17 cellular contexts compared by ENCODE assay signal in the genomic region with DNA sequence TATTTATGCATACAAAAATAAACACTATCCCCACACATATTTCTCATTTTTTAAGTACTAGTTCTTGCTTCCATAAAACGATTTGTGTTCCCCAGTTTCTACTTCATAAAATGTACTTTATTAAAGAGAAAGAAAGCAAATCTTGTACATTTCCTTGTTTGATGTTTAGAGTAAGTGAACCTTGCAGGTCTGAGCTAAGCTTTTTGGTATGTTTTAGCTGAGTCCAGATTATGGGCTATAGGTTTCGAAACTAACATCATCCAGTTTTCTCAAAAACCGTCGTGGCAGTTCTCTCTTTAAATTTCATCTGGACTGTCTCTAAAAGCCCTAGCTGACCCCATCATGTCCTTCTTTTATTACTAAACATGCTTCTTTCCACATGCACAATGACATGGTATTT.
DNase-seq lines count a peak whose midpoint lies in the region; ATAC-seq and TF ChIP-seq lines count a peak whose summit lies in the region.
"Had no signal": no experiment of that assay in that cellular context is flagged by ENCODE, and none has a peak within 500 bp of the region (broad histone marks: within the 10 kb centered on the region; RNA-seq: fewer than 3 reads in every experiment).

No MANE protein-coding gene starts in this region.

- DNase-seq in NCI-H748 (lab: John Stamatoyannopoulos, UW; ENCODE audit: unreplicated experiment) (peak; percentile 41), ascending aorta (ENCODE audit: low spot score in 2 of 2) (no peak), hepatocyte (ENCODE audit: low spot score) (no peak), suprapubic skin (ENCODE audit: low spot score in 2 of 2) (no peak), NCI-H226 (no peak)
- DNase-seq: activated CD4-positive, alpha-beta memory T cell treated with anti-CD3 and anti-CD28 coated beads, Interleukin-2, amount 10 ng/mL, durations not matched to agents 7 days and 5 days; activated CD4-positive, CD25-positive, alpha-beta regulatory T cell; activated naive CD4-positive, alpha-beta T cell treated with Interleukin-2 at 50 U/mL for 16 hours; activated T-cell treated with anti-CD3 and anti-CD28 coated beads for 4 hours; DMS79; endodermal cell; lower lobe of right lung; right lobe of liver had no signal

- intact Hi-C loops in ascending aorta (cut with DNase I): loop anchor here (5.0 kb wide), 2 partner anchors 118 to 908 kb away; no protein-coding TSS in a partner anchor

- no peak overlapping the region for H2AFZ ChIP-seq in hepatocyte

- peaks cover 0 to 8% of the 10 kb centered on the region in 2 donors for H3K4me1 ChIP-seq in ascending aorta
- no peaks in the 10 kb centered on the region for H3K4me1 ChIP-seq in hepatocyte (ENCODE audit: insufficient read depth)
- peaks cover 47% of the 10 kb centered on the region for H3K4me1 ChIP-seq in suprapubic skin
- H3K4me1 ChIP-seq: right lobe of liver had no signal

- H3K9me3 ChIP-seq in ascending aorta (no peaks in the 10 kb centered on the region), hepatocyte (ENCODE audit: low read depth) (no peaks in the 10 kb centered on the region), suprapubic skin (no peaks in the 10 kb centered on the region)
- H3K9me3 ChIP-seq: lower lobe of right lung, right lobe of liver, tibial nerve had no signal

- no peak for TF ChIP-seq EP300 in suprapubic skin (IDR thresholded peaks at IDR 0.05)

- H3K79me2 ChIP-seq in hepatocyte: no peaks in the 10 kb centered on the region

- ATAC-seq in GM18870 (IDR thresholded peaks at IDR 0.05; ENCODE audit: unreplicated experiment): no peak
- no peak for ATAC-seq in HG02798 (IDR thresholded peaks at IDR 0.05; ENCODE audit: poor library complexity, unreplicated experiment)
- ATAC-seq: GM12878, lower lobe of right lung, right lobe of liver had no signal

- no peaks in the 10 kb centered on the region for H4K20me1 ChIP-seq in hepatocyte (ENCODE audit: insufficient read depth, poor library complexity, severe bottlenecking)

- no peaks in the 10 kb centered on the region for H3K9me2 ChIP-seq in hepatocyte (replicated peaks; ENCODE audit: insufficient read depth)

- H3K4me3 ChIP-seq in ascending aorta (peak overlapping the region; percentile 12 to 56), hepatocyte (no peak overlapping the region), suprapubic skin (peak overlapping the region; percentile 33)
- H3K4me3 ChIP-seq: GM12878, lower lobe of right lung, right lobe of liver had no signal

- H3K36me3 ChIP-seq in ascending aorta (no peaks in the 10 kb centered on the region), hepatocyte (replicated peaks; ENCODE audit: insufficient read depth, low read depth) (no peaks in the 10 kb centered on the region), suprapubic skin (no peaks in the 10 kb centered on the region)
- H3K36me3 ChIP-seq: lower lobe of right lung, right lobe of liver, tibial nerve had no signal

- WGBS in hepatocyte (ENCODE audit: low lambda C conversion rate, missing lambda C conversion rate): 71% methylated on average over 4 of the region's 4 CpGs
- WGBS in suprapubic skin: 52% methylated on average over 4 of the region's 4 CpGs

- TF ChIP-seq POLR2A in suprapubic skin (IDR thresholded peaks at IDR 0.05): no peak

- H3K4me2 ChIP-seq in hepatocyte: no peak overlapping the region

- no peak for TF ChIP-seq CTCF in ascending aorta (IDR thresholded peaks at IDR 0.05)
- TF ChIP-seq CTCF in hepatocyte (IDR thresholded peaks at IDR 0.05; ENCODE audit: poor library complexity): no peak
- TF ChIP-seq CTCF in suprapubic skin (IDR thresholded peaks at IDR 0.05): no peak

- H3K27me3 ChIP-seq in ascending aorta (no peaks in the 10 kb centered on the region), hepatocyte (no peaks in the 10 kb centered on the region), suprapubic skin (no peaks in the 10 kb centered on the region)
- H3K27me3 ChIP-seq: right lobe of liver, tibial nerve had no signal

- H3K27ac ChIP-seq in ascending aorta (peak overlapping the region in 1 of 2 donors; percentile 63), hepatocyte (peak overlapping the region; percentile 66), suprapubic skin (peak overlapping the region; percentile 79)
- H3K27ac ChIP-seq: right lobe of liver had no signal
